ENCODE assay signal across 21 cellular contexts in the genomic region with DNA sequence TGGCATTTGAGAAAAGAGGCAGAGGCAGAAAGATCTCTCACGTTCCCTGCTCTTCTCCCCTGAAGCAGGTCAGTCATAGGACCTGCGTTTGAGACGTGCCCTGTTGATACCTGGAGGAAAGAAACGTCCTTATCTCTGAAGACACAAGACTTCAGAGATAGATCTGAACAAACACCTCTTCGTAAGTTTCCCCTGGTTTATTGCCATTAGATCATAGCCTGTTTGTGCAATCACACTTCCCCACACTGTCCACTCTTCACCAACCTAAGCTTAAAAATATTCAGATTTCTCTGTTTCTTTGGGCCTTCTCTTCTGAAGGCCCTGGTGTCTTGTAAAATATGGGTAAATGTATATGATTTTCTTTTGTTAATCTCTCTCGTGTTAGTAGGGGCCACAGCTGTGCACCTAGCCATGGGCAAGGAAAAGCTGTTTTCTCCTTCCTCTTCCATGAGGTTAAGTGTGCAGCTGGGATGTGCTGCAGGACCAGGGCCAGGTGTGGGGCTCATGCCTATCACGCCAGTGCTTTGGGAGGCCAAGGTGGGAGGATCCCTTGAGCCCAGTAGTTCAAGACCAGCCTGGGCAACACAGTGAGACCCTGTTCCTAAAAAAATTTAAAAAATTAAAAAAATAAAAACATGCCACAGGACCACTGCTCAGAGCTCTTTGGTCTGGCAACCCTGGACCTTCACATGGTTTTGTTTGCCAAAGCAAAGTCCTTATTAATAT. TPM values are rescaled to one million over a fixed set of nuclear protein-coding genes. Genes with fewer than 3 reads are reported as not detected.
"Had no signal": no experiment of that assay in that cellular context is flagged by ENCODE, and none has a peak within 500 bp of the region (broad histone marks: within the 10 kb centered on the region; RNA-seq: fewer than 3 reads in every experiment).

No MANE protein-coding gene starts in this region.

- ATAC-seq: foreskin keratinocyte; naive thymus-derived CD8-positive, alpha-beta T cell had no signal

- H3K36me3 Mint-ChIP-seq: naive thymus-derived CD8-positive, alpha-beta T cell; type B pancreatic cell had no signal

- DNase-seq: cortex of kidney; dorsolateral prefrontal cortex; effector CD8-positive, alpha-beta T cell; esophagus squamous epithelium; foreskin keratinocyte; hippocampal formation; naive thymus-derived CD8-positive, alpha-beta T cell; sigmoid colon; stimulated activated CD4-positive, alpha-beta T cell treated with anti-CD3 and anti-CD28 coated beads, Interleukin-2, amount 100 ng/mL, for 48 hours; stimulated activated naive CD4-positive, alpha-beta T cell treated with Interleukin-2 at 50 U/mL for 16 hours; uterus had no signal

- H3K4me1 ChIP-seq: esophagus squamous epithelium, foreskin keratinocyte, uterus had no signal

- H3K4me3 ChIP-seq: dorsolateral prefrontal cortex, esophagus squamous epithelium, sigmoid colon, skin epidermis, uterus had no signal

- H3K9me3 Mint-ChIP-seq: naive thymus-derived CD8-positive, alpha-beta T cell; type B pancreatic cell had no signal

- H3K27ac Mint-ChIP-seq: naive thymus-derived CD8-positive, alpha-beta T cell; type B pancreatic cell had no signal

- H3K27ac ChIP-seq: dorsolateral prefrontal cortex, esophagus squamous epithelium, foreskin keratinocyte, neutrophil, sigmoid colon, skin epidermis, uterus had no signal

- H3K4me3 Mint-ChIP-seq: naive thymus-derived CD8-positive, alpha-beta T cell; type B pancreatic cell had no signal

- H3K36me3 ChIP-seq: esophagus squamous epithelium, neutrophil, sigmoid colon, uterus had no signal

- H3K27me3 ChIP-seq: esophagus squamous epithelium, foreskin keratinocyte, neutrophil, sigmoid colon, uterus had no signal

- H3K9me3 ChIP-seq: esophagus squamous epithelium, neutrophil, sigmoid colon, uterus had no signal

RNA-seq across cellular contexts. Expression of gene SLC22A2, which starts 4.8 kb away (rescaled TPM):
- total RNA-seq: chondrocyte; esophagus squamous epithelium; foreskin keratinocyte; liver; lung microvascular endothelial cell; mesenteric fat pad; mononuclear cell; naive thymus-derived CD8-positive, alpha-beta T cell; pulmonary artery endothelial cell had no signal
- polyA plus RNA-seq: foreskin keratinocyte; liver; naive thymus-derived CD8-positive, alpha-beta T cell; neural cell; sigmoid colon had no signal
